ENCODE assay signal across 1 cellular context in the genomic region with DNA sequence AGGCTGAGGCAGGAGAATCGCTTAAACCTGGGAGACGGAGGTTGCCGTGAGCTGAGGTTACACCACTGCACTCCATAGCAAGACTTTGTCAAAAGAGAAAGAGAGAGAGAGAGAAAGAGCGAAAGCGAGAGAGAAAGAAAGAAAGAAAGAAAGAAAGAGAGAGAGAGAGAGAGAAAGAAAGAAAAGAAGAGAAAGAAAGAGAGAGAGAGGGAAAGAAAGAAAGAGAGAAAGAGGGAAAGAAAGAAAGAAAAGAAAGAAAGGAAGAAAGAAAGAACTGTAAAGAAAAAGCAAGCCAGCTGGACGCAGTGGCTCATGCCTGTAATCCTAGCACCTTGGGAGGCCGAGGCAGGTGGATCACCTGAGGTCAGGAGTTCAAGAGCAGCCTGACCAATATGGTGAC.
TF ChIP-seq lines count a peak whose summit lies in the region.

No MANE protein-coding gene starts in this region.

TF ChIP-seq in K562, 482 proteins besides CTCF, POLR2A, EP300 and RAD21:
- TF ChIP-seq THRAP3 (IDR thresholded peaks at IDR 0.05; ENCODE audit: borderline replicate concordance) = 0 out of 2 replicates have a peak, but pooled peaks have one; percentile 46
- peak; percentile 83 for TF ChIP-seq ZNF512 (tag; IDR thresholded peaks at IDR 0.05)
- 0 out of 2 replicates have a peak, but pooled peaks have one; percentile 21 for TF ChIP-seq MTA1 (IDR thresholded peaks at IDR 0.05; ENCODE audit: borderline replicate concordance)
